8 cellular contexts compared by ENCODE assay signal in the genomic region with DNA sequence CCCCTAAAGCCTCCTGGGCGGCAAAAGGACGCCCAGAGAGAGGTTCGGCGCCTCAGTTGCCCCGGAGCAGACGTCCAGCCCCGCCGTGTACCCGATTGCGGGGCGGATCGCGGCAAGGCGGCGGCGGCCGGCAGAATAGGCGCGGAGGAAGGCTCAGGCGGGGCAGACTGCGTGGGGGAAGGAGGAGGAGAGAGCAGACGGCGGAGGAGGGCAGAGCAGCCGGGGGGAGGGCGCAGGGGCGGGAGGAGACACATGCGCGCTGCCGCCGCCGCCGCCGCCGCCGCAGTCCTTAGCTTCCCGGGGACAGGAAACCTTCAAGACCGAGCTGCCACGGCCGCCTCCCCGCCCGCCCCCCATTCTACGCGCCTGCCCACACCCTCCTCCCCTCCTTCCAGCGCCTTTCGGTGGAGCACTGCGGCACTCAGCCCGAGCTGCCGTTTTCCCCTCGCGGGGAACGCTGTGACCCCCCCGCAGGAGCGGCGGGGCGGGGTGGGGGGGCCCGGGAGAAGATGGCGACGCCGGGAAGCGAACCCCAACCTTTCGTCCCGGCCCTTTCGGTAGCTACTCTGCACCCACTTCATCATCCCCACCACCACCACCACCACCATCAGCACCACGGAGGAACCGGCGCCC. TPM values are rescaled to one million over a fixed set of nuclear protein-coding genes. Genes with fewer than 3 reads are reported as not detected.
DNase-seq lines count a peak whose midpoint lies in the region; ATAC-seq, FAIRE-seq and TF ChIP-seq lines count a peak whose summit lies in the region.

A gene with protein sequence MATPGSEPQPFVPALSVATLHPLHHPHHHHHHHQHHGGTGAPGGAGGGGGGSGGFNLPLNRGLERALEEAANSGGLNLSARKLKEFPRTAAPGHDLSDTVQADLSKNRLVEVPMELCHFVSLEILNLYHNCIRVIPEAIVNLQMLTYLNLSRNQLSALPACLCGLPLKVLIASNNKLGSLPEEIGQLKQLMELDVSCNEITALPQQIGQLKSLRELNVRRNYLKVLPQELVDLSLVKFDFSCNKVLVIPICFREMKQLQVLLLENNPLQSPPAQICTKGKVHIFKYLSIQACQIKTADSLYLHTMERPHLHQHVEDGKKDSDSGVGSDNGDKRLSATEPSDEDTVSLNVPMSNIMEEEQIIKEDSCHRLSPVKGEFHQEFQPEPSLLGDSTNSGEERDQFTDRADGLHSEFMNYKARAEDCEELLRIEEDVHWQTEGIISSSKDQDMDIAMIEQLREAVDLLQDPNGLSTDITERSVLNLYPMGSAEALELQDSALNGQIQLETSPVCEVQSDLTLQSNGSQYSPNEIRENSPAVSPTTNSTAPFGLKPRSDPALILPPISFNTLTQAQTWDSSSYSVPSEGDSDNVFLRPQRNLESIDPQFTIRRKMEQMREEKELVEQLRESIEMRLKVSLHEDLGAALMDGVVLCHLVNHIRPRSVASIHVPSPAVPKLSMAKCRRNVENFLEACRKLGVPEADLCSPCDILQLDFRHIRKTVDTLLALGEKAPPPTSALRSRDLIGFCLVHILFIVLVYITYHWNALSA (plus strand): TSS at position 283 of the 633 bp plus-strand sequence. CDS start 227 bp downstream, at position 510.

- peak; percentile 70 for DNase-seq in AG09319 (ENCODE audit: extremely low read depth, low read depth)
- peak; percentile 79 for DNase-seq in GM19239 (ENCODE audit: insufficient read length, low spot score)
- peak; percentile 98 for DNase-seq in NCI-H82 (lab: John Stamatoyannopoulos, UW)
- peak; percentile 86 to 89 for DNase-seq in activated CD4-positive, alpha-beta T cell treated with anti-CD3 and anti-CD28 coated beads, Interleukin-2, amount 50 U/mL, for 4 hours
- peak; percentile 46 for DNase-seq in HepG2 (ENCODE audit: low spot score)
- DNase-seq in stimulated activated CD4-positive, alpha-beta T cell treated with anti-CD3 and anti-CD28 coated beads, Interleukin-4, amount 100 ng/mL, for 1 hour = peak; percentile 88

- H2AFZ ChIP-seq in HepG2 (ENCODE audit: low read length) = no peak within 1 kb of the TSS

- peak within 1 kb of the TSS; percentile 71 for H3K27ac ChIP-seq in HepG2 (ENCODE audit: extremely low read length, insufficient read depth, low read length)

- FAIRE-seq in GM19239 (lab: Jason Lieb, UNC) (peak; percentile 84), HepG2 (lab: Jason Lieb, UNC) (no peak)

- H3K4me1 Mint-ChIP-seq in dendritic cell treated with granulocyte-macrophage colony-stimulating factor and Interleukin-4, amounts not matched to agents 40 ng/mL and 50 ng/mL, for 4 days (ENCODE audit: low read depth) = peaks cover 39% of the 10 kb centered on the region

- H3K4me1 ChIP-seq in HepG2 (ENCODE audit: insufficient read depth, low read length) = peaks cover 34% of the 10 kb centered on the region

- peaks cover 5% of the 10 kb centered on the region for H3K27me3 Mint-ChIP-seq in dendritic cell treated with granulocyte-macrophage colony-stimulating factor and Interleukin-4, amounts not matched to agents 40 ng/mL and 50 ng/mL, for 4 days

- TF ChIP-seq RAD21 in HepG2 (CRISPR knock-in tag; IDR thresholded peaks at IDR 0.05) = no peak

- in situ Hi-C loops in HepG2 (cut with HindIII; ENCODE audit: extremely low pct_ligation_motif_present, low pct_unique_long_range_greater_than_20kb) = loop anchor here (5.0 kb wide), 1 partner anchor 169 kb away; no protein-coding TSS in a partner anchor

- 5% methylated on average over 4 of the region's 66 CpGs for WGBS in HepG2 (ENCODE audit: low lambda C conversion rate)

- intact Hi-C loops in dendritic cell treated with granulocyte-macrophage colony-stimulating factor and Interleukin-4, amounts not matched to agents 40 ng/mL and 50 ng/mL, for 4 days (cut with micrococcal nuclease) = loop anchor here (2.0 to 5.0 kb wide), 2 partner anchors 44 to 244 kb away; a partner anchor contains a TSS
- intact Hi-C loops in HepG2 (cut with micrococcal nuclease; ENCODE audit: unreplicated experiment) = loop anchor here (5.0 to 10.0 kb wide), 2 partner anchors 132 to 244 kb away; a partner anchor contains a TSS

- TF ChIP-seq EP300 in HepG2 (IDR thresholded peaks at IDR 0.05; ENCODE audit: low read depth in 2 of 2, low read length in 2 of 2) = no peak
- TF ChIP-seq EP300 in HepG2 (CRISPR knock-in tag; IDR thresholded peaks at IDR 0.05; ENCODE audit: borderline replicate concordance) = no peak

- CTCF ChIA-PET in HepG2 (lab: Yijun Ruan, JAX; ENCODE audit: low intra/inter-chr PET ratio, low total read pairs) = interaction anchor here (3.3 kb wide), 1 partner anchor 168 kb away, joined by 63 read pairs; no protein-coding TSS in a partner anchor

- peaks cover 46% of the 10 kb centered on the region for H3K79me2 ChIP-seq in HepG2 (ENCODE audit: insufficient read depth, low read length)

- H3K36me3 ChIP-seq in HepG2 (replicated peaks in 1 of 2; ENCODE audit: control insufficient read depth in 1 of 2, insufficient read depth in 2 of 2, low read length in 2 of 2) = no peaks in the 10 kb centered on the region

- H3K9me3 Mint-ChIP-seq in dendritic cell treated with granulocyte-macrophage colony-stimulating factor and Interleukin-4, amounts not matched to agents 40 ng/mL and 50 ng/mL, for 4 days = no peaks in the 10 kb centered on the region

- TF ChIP-seq CTCF in AG09319 (IDR thresholded peaks at IDR 0.05; ENCODE audit: low read depth, low read length) (no peak), HepG2 (CRISPR knock-in tag; IDR thresholded peaks at IDR 0.05) (no peak)

- H4K20me1 ChIP-seq in HepG2 (ENCODE audit: insufficient read depth, low read length) = peaks cover 9% of the 10 kb centered on the region; the same call in 1 of the 2 replicates

- ATAC-seq in HG03457 (IDR thresholded peaks at IDR 0.05; ENCODE audit: unreplicated experiment) (peak; percentile 53), HepG2 (peak; percentile 79)

- peak within 1 kb of the TSS; percentile 86 for H3K9ac ChIP-seq in HepG2 (ENCODE audit: insufficient read depth, low read depth, low read length)

- no TSS peak for BruUV-seq in HepG2 (replicated peaks; lab: Mats Ljungman, UMichigan)

- H3K4me3 Mint-ChIP-seq in dendritic cell treated with granulocyte-macrophage colony-stimulating factor and Interleukin-4, amounts not matched to agents 40 ng/mL and 50 ng/mL, for 4 days = peak within 1 kb of the TSS; percentile 83

- peak within 1 kb of the TSS; percentile 69 to 98 (median 79) for H3K4me3 ChIP-seq in HepG2 (replicated peaks in 1 of 3; ENCODE audit: insufficient read depth in 1 of 3, low read depth in 2 of 3, low read length in 3 of 3)

- peaks cover 21% of the 10 kb centered on the region for H3K36me3 Mint-ChIP-seq in dendritic cell treated with granulocyte-macrophage colony-stimulating factor and Interleukin-4, amounts not matched to agents 40 ng/mL and 50 ng/mL, for 4 days (ENCODE audit: low read depth)

- peak within 1 kb of the TSS; percentile 97 for H3K4me2 ChIP-seq in HepG2 (ENCODE audit: low read depth, low read length)

- POLR2A ChIA-PET in HepG2 (lab: Yijun Ruan, JAX) = interaction anchor here (1.0 kb wide), 1 partner anchor 113 kb away, joined by 3 read pairs; no protein-coding TSS in a partner anchor

- no peaks in the 10 kb centered on the region; a peak in 1 of 5 replicates for H3K27me3 ChIP-seq in HepG2 (ENCODE audit: control insufficient read depth in 1 of 2, insufficient read depth in 2 of 2, low read length in 2 of 2)

- peak within 1 kb of the TSS; percentile 90 for H3K27ac Mint-ChIP-seq in dendritic cell treated with granulocyte-macrophage colony-stimulating factor and Interleukin-4, amounts not matched to agents 40 ng/mL and 50 ng/mL, for 4 days

- no peaks in the 10 kb centered on the region for H3K9me3 ChIP-seq in HepG2 (ENCODE audit: low read length)

- TF ChIP-seq POLR2A in HepG2 (IDR thresholded peaks at IDR 0.05; ENCODE audit: insufficient read depth in 1 of 2, low read depth in 2 of 2, low read length in 2 of 2) = peak in 1 of 2 experiments; percentile 49; a peak in 1 of 4 replicates

TF ChIP-seq in HepG2, 621 proteins besides CTCF, POLR2A, EP300 and RAD21 (continues in another document):
- TF ChIP-seq MAZ (IDR thresholded peaks at IDR 0.05; ENCODE audit: borderline replicate concordance, low read depth, low read length) (no peak), MAZ (CRISPR knock-in tag; IDR thresholded peaks at IDR 0.05; ENCODE audit: low read depth) (peak; percentile 38), HOXA3 (CRISPR knock-in tag; IDR thresholded peaks at IDR 0.05) (0 out of 2 replicates have a peak, but pooled peaks have one; percentile 18), ZNF138 (CRISPR knock-in tag; IDR thresholded peaks at IDR 0.05; ENCODE audit: low read depth) (no peak), ZNF777 (CRISPR knock-in tag; IDR thresholded peaks at IDR 0.05) (0 out of 2 replicates have a peak, but pooled peaks have one; percentile 46), GABPA (IDR thresholded peaks at IDR 0.05; ENCODE audit: low read depth, low read length) (no peak), GABPA (CRISPR knock-in tag; IDR thresholded peaks at IDR 0.05; ENCODE audit: low read depth) (peak; percentile 18; the same call in 1 of the 2 replicates), SAP130 (CRISPR knock-in tag; IDR thresholded peaks at IDR 0.05; ENCODE audit: low read depth) (peak; percentile 66), ZNF747 (CRISPR knock-in tag; IDR thresholded peaks at IDR 0.05; ENCODE audit: borderline replicate concordance) (0 out of 2 replicates have a peak, but pooled peaks have one; percentile 9)

RNA-seq across cellular contexts. Expression of the gene that starts here (rescaled TPM):
- 4.1 and 6.6 TPM in 2 replicates for total RNA-seq in HepG2 (2016; rRNA removed; fragmentation: Illumina TruSeq; extraction: Trizol)
- 2.2 and 2.4 TPM in 2 replicates for total RNA-seq in HepG2 (2016; cell fraction: cytosol; rRNA removed; fragmentation: Illumina TruSeq; extraction: Trizol; ENCODE audit: low read depth)
- total RNA-seq in HepG2 (2016; cell fraction: insoluble cytoplasmic fraction; rRNA removed; fragmentation: Illumina TruSeq; extraction: Trizol) = 4.2 and 6.0 TPM in 2 replicates
- 3.5 and 3.9 TPM in 2 replicates for total RNA-seq in HepG2 (2016; cell fraction: membrane; rRNA removed; fragmentation: Illumina TruSeq; extraction: Trizol)
- 10.2 and 12.6 TPM in 2 replicates for total RNA-seq in HepG2 (2016; cell fraction: nucleus; rRNA removed; fragmentation: Illumina TruSeq; extraction: Trizol)
- 9.2 and 12.6 TPM in 2 replicates for polyA plus RNA-seq in HepG2 (2011; rRNA removed)
- 4.7 and 5.6 TPM in 2 replicates for polyA plus RNA-seq in HepG2 (2011; cell fraction: cytosol; rRNA removed)
- polyA plus RNA-seq in HepG2 (2011; cell fraction: nucleus; rRNA removed) = 9.3 and 10.3 TPM in 2 replicates
- polyA plus RNA-seq in HepG2 (2012) = 7.8 and 9.2 TPM in 2 replicates
- 0.29 and 0.41 TPM in 2 replicates for polyA plus RNA-seq in HepG2 (2016; cell fraction: cytosol; fragmentation: Illumina TruSeq; extraction: Trizol; ENCODE audit: low read depth)
- 6.5 and 7.8 TPM in 2 replicates for polyA plus RNA-seq in HepG2 (2016; cell fraction: insoluble cytoplasmic fraction; fragmentation: Illumina TruSeq; extraction: Trizol; ENCODE audit: low read depth)
- 1.3 and 1.7 TPM in 2 replicates for polyA plus RNA-seq in HepG2 (2016; cell fraction: membrane; fragmentation: Illumina TruSeq; extraction: Trizol; ENCODE audit: low read depth)
- 9.3 TPM in 2 replicates for polyA plus RNA-seq in HepG2 (2016; cell fraction: nucleus; fragmentation: Illumina TruSeq; extraction: Trizol; ENCODE audit: insufficient read depth, low read depth)
- 10.6 and 13.7 TPM in 2 replicates for polyA minus RNA-seq in HepG2 (2011; rRNA and poly(A)+ RNA removed; ENCODE audit: low replicate concordance)
- polyA minus RNA-seq in HepG2 (2011; cell fraction: cytosol; rRNA and poly(A)+ RNA removed) = 8.0 and 9.5 TPM in 2 replicates
- polyA minus RNA-seq in HepG2 (2011; cell fraction: nucleus; rRNA and poly(A)+ RNA removed) = 54.5 and 56.4 TPM in 2 replicates

Comparison
In these comparisons a context has a peak if more than half of its experiments do, and no peak if none do; other contexts are left out.
1. Peak in every context shown above with its lines: DNase-seq, ATAC-seq, H3K4me3 ChIP-seq and H3K27ac ChIP-seq.
2. DNase-seq: peak in every context shown above with its lines; median percentile 98 in NCI-H82; 88 in stimulated activated CD4-positive, alpha-beta T cell treated with anti-CD3 and anti-CD28 coated beads, Interleukin-4, amount 100 ng/mL, for 1 hour; 88 in activated CD4-positive, alpha-beta T cell treated with anti-CD3 and anti-CD28 coated beads, Interleukin-2, amount 50 U/mL, for 4 hours; 79 in GM19239; 70 in AG09319; 46 in HepG2.